In genomic region chr10:69481280-69481679, GRCh38 we compare ENCODE assay signal across 11 cellular contexts. TPM values are rescaled to one million over a fixed set of nuclear protein-coding genes. Genes with fewer than 3 reads are reported as not detected.
DNase-seq lines count a peak whose midpoint lies in the region; ATAC-seq and TF ChIP-seq lines count a peak whose summit lies in the region.
"Had no signal": no experiment of that assay in that cellular context is flagged by ENCODE, and none has a peak within 500 bp of the region (broad histone marks: within the 10 kb centered on the region; RNA-seq: fewer than 3 reads in every experiment).

No MANE protein-coding gene starts in this region.

- H3K9me3 ChIP-seq in T-helper 17 cell (ENCODE audit: control insufficient read depth, low read length, poor library complexity, severe bottlenecking) (no peaks in the 10 kb centered on the region), heart right ventricle (no peaks in the 10 kb centered on the region)
- H3K9me3 ChIP-seq: SJSA1 had no signal

- H3K27me3 ChIP-seq in heart right ventricle: no peaks in the 10 kb centered on the region
- H3K27me3 ChIP-seq: SJSA1 had no signal

- no peak overlapping the region for H3K4me3 Mint-ChIP-seq in T-helper 17 cell

- ATAC-seq in T-helper 17 cell (no peak), heart right ventricle (peak in 6 of 8 donors; percentile 15 to 51 (median 25)), HG03354 (IDR thresholded peaks at IDR 0.05; ENCODE audit: poor library complexity, severe bottlenecking, unreplicated experiment) (no peak)
- no peak for ATAC-seq in activated naive CD4-positive, alpha-beta T cell treated with anti-CD3 and anti-CD28 coated beads, Interleukin-2, amount 50 U/mL, for 72 hours

- TF ChIP-seq CTCF in heart right ventricle (IDR thresholded peaks at IDR 0.05): no peak

- H3K36me3 ChIP-seq in heart right ventricle: no peaks in the 10 kb centered on the region
- H3K36me3 ChIP-seq: SJSA1 had no signal

- intact Hi-C loops in heart right ventricle (cut with DNase I): no loop called here

- peaks cover 25% of the 10 kb centered on the region for H3K4me1 Mint-ChIP-seq in T-helper 17 cell

- no peak overlapping the region for H3K4me3 ChIP-seq in heart right ventricle
- H3K4me3 ChIP-seq: SJSA1 had no signal

- H3K36me3 Mint-ChIP-seq in T-helper 17 cell (ENCODE audit: low read depth): peaks cover 7% of the 10 kb centered on the region
- no peaks in the 10 kb centered on the region for H3K36me3 Mint-ChIP-seq in activated naive CD4-positive, alpha-beta T cell treated with anti-CD3 and anti-CD28 coated beads, Interleukin-2, amount 50 U/mL, for 72 hours

- 65 to 71% methylated on average over 5 of the region's 5 CpGs for WGBS in heart right ventricle, 2 donors

- no peaks in the 10 kb centered on the region for H3K9me3 Mint-ChIP-seq in activated naive CD4-positive, alpha-beta T cell treated with anti-CD3 and anti-CD28 coated beads, Interleukin-2, amount 50 U/mL, for 72 hours

- peak overlapping the region; percentile 51 for H3K27ac Mint-ChIP-seq in T-helper 17 cell
- no peak overlapping the region for H3K27ac Mint-ChIP-seq in activated naive CD4-positive, alpha-beta T cell treated with anti-CD3 and anti-CD28 coated beads, Interleukin-2, amount 50 U/mL, for 72 hours

- DNase-seq in DMS53 (lab: John Stamatoyannopoulos, UW) (peak; percentile 65), T-helper 17 cell (no peak), heart right ventricle (no peak), renal cortical epithelial cell (ENCODE audit: low read depth) (peak; percentile 82), NCI-H146 (lab: John Stamatoyannopoulos, UW) (no peak), T-helper 9 cell (no peak)
- DNase-seq in activated naive CD4-positive, alpha-beta T cell treated with anti-CD3 and anti-CD28 coated beads, Interleukin-2, amount 50 U/mL, for 72 hours (ENCODE audit: low spot score in 2 of 2): no peak
- DNase-seq: AML-193, NCI-H1436 had no signal

- H3K27me3 Mint-ChIP-seq in T-helper 17 cell: no peaks in the 10 kb centered on the region

- H3K4me1 ChIP-seq in heart right ventricle: peaks cover 20 to 84% (median 66%) of the 10 kb centered on the region in 9 donors
- H3K4me1 ChIP-seq: SJSA1 had no signal

- peak overlapping the region in 9 of 10 donors; percentile 62 to 92 (median 86) for H3K27ac ChIP-seq in heart right ventricle
- H3K27ac ChIP-seq: SJSA1 had no signal

RNA-seq across cellular contexts. Expression of gene TSPAN15, which starts 30.0 kb away (rescaled TPM):
- total RNA-seq in T-helper 17 cell (10 to 100 TPM; 20.3 to 28.7 TPM), heart right ventricle (10 to 100 TPM in 5 of 10 donors, 1 to 10 TPM in 5; 5.0 to 16.5 (median 9.4) TPM), renal cortical epithelial cell (56.6 and 63.0 TPM in 2 replicates)
- 10 to 100 TPM; 15.4 to 18.2 TPM for polyA plus RNA-seq in heart right ventricle
- 1 to 10 TPM; 1.3 to 1.9 TPM for total RNA-seq in activated naive CD4-positive, alpha-beta T cell treated with anti-CD3 and anti-CD28 coated beads, Interleukin-2, amount 50 U/mL, for 72 hours

Comparison
In these comparisons a context has a peak if more than half of its experiments do, and no peak if none do; other contexts are left out.
1. DNase-seq: peak in DMS53 (single experiment) and renal cortical epithelial cell (single experiment); none in T-helper 17 cell (0 of 3), heart right ventricle (0 of 2), NCI-H146 (single experiment), activated naive CD4-positive, alpha-beta T cell treated with anti-CD3 and anti-CD28 coated beads, Interleukin-2, amount 50 U/mL, for 72 hours (0 of 2) and T-helper 9 cell (single experiment).
2. ATAC-seq: peak in heart right ventricle (6 of 8); none in T-helper 17 cell (single experiment), HG03354 (single experiment) and activated naive CD4-positive, alpha-beta T cell treated with anti-CD3 and anti-CD28 coated beads, Interleukin-2, amount 50 U/mL, for 72 hours (0 of 2).